Comparison of ENCODE assay signal across 8 cellular contexts in genomic region chr2:182784777-182785176, GRCh38.
DNase-seq lines count a peak whose midpoint lies in the region; ATAC-seq, FAIRE-seq and TF ChIP-seq lines count a peak whose summit lies in the region.

No MANE protein-coding gene starts in this region.

- TF ChIP-seq CTCF in GM12878 (IDR thresholded peaks at IDR 0.05 in 2 of 3, conservative IDR thresholded peaks at IDR 0.05 in 1 of 3; ENCODE audit: control insufficient read depth in 2 of 3, extremely low read depth in 1 of 3, insufficient read depth in 1 of 3, low read depth in 3 of 3, low read length in 3 of 3), result peak; percentile 15 to 39 (median 28); a peak in 3 of 6 replicates

- SMC1A ChIA-PET in GM12878 (lab: Charles Lee; ENCODE audit: uncharacterized antibody, unreplicated experiment), result interaction anchor here (0.7 to 1.5 kb wide), 4 partner anchors 11 to 242 kb away, joined by 3 to 7 read pairs (median 4); no protein-coding TSS in a partner anchor

- H3K27me3 ChIP-seq in GM12878 (replicated peaks in 1 of 2; ENCODE audit: control insufficient read depth in 2 of 2, insufficient read depth in 2 of 2, low read length in 1 of 2), result no peaks in the 10 kb centered on the region

- no peak overlapping the region for H3K4me3 ChIP-seq in GM12878

- no peaks in the 10 kb centered on the region for H3K79me2 ChIP-seq in GM12878 (ENCODE audit: control insufficient read depth, insufficient read depth, low read length)

- CTCF ChIA-PET in GM12878 (lab: Yijun Ruan, JAX), result interaction anchor here (1.4 to 1.6 kb wide), 2 partner anchors 17 to 195 kb away, joined by 5 to 17 read pairs; no protein-coding TSS in a partner anchor

- 100% methylated on average over 1 of the region's 1 CpG for WGBS in GM12878 (ENCODE audit: insufficient coverage, insufficient replicate concordance, low lambda C conversion rate, missing lambda C conversion rate)

- TF ChIP-seq POLR2A in GM12878 (IDR thresholded peaks at IDR 0.05; ENCODE audit: low read depth, low read length), result no peak

- no peaks in the 10 kb centered on the region for H3K9me3 ChIP-seq in GM12878 (replicated peaks; ENCODE audit: control insufficient read depth, insufficient read depth, low read length)

- intact Hi-C loops in GM12878 (cut with micrococcal nuclease; ENCODE audit: unreplicated experiment), result loop anchor here (1.0 kb wide), 1 partner anchor 196 kb away; no protein-coding TSS in a partner anchor

- no peak overlapping the region for H3K27ac ChIP-seq in GM12878 (ENCODE audit: control insufficient read depth, insufficient read depth)

- TF ChIP-seq EP300 in GM12878 (IDR thresholded peaks at IDR 0.05; ENCODE audit: borderline replicate concordance in 1 of 2, control insufficient read depth in 1 of 2, low read depth in 2 of 2, low read length in 2 of 2), result no peak

- RAD21 ChIA-PET in GM12878 (lab: Charles Lee; ENCODE audit: unreplicated experiment), result interaction anchor here (1.5 to 2.2 kb wide), 2 partner anchors 10 to 195 kb away, joined by 4 to 13 read pairs; no protein-coding TSS in a partner anchor

- ATAC-seq in GM12878, result peak; percentile 45
- no peak for ATAC-seq in HG02588 (IDR thresholded peaks at IDR 0.05; ENCODE audit: unreplicated experiment)

- no peak overlapping the region for H2AFZ ChIP-seq in GM12878 (ENCODE audit: control insufficient read depth, low read depth, low read length)

- BruUV-seq in GM12878 (replicated peaks; lab: Mats Ljungman, UMichigan), result no TSS peak

- no peak for FAIRE-seq in GM12878 (lab: Jason Lieb, UNC)

- no peaks in the 10 kb centered on the region for H4K20me1 ChIP-seq in GM12878 (ENCODE audit: control insufficient read depth, insufficient read depth)

- in situ Hi-C loops in GM12878 (cut with MboI), result no loop called here

- H3K4me2 ChIP-seq in GM12878 (ENCODE audit: control insufficient read depth, insufficient read depth), result no peak overlapping the region

- H3K9ac ChIP-seq in GM12878 (ENCODE audit: control insufficient read depth, insufficient read depth, low read length), result no peak overlapping the region

- POLR2A ChIA-PET in GM12878 (lab: Charles Lee), result interaction anchor here (0.6 kb wide), 1 partner anchor 11 kb away, joined by 3 read pairs; no protein-coding TSS in a partner anchor

- peak; percentile 59 for TF ChIP-seq RAD21 in GM12878 (IDR thresholded peaks at IDR 0.05; ENCODE audit: insufficient read depth, low read depth, low read length)

- H3K36me3 ChIP-seq in GM12878 (ENCODE audit: control insufficient read depth in 2 of 2, insufficient read depth in 2 of 2, low read length in 1 of 2), result no peaks in the 10 kb centered on the region

- DNase-seq in NCI-H1436 (lab: John Stamatoyannopoulos, UW) (peak; percentile 20), NCI-H1436 treated with DMSO at 0.1 percent for 48 hours (lab: John Stamatoyannopoulos, UW) (no peak), M059J (ENCODE audit: low read depth) (peak; percentile 43), GM12878 (ENCODE audit: low read depth, low spot score) (no peak), medulla oblongata (ENCODE audit: extremely low spot score) (peak; percentile 40), NOMO-1 treated with DMSO at 0.1 percent for 48 hours (lab: John Stamatoyannopoulos, UW; ENCODE audit: unreplicated experiment) (no peak)
- DNase-seq in activated naive CD4-positive, alpha-beta T cell (lab: John Stamatoyannopoulos, UW), result no peak

- H3K4me1 ChIP-seq in GM12878 (ENCODE audit: control insufficient read depth, insufficient read depth, low read length), result no peaks in the 10 kb centered on the region

TF ChIP-seq in GM12878, 131 proteins besides CTCF, POLR2A, EP300 and RAD21:
- TF ChIP-seq HCFC1 (IDR thresholded peaks at IDR 0.05; ENCODE audit: low read length) (no peak), TCF12 (IDR thresholded peaks at IDR 0.05; ENCODE audit: low read depth, low read length) (no peak), TCF7 (IDR thresholded peaks at IDR 0.05; ENCODE audit: borderline replicate concordance) (no peak), ZBTB11 (CRISPR knock-in tag; IDR thresholded peaks at IDR 0.05) (no peak), USF1 (IDR thresholded peaks at IDR 0.05; ENCODE audit: borderline replicate concordance, extremely low read length, insufficient read depth, low read depth, low read length) (no peak), SMC3 (IDR thresholded peaks at IDR 0.05; ENCODE audit: borderline replicate concordance, low read length) (peak; percentile 12; the same call in 1 of the 2 replicates), TBL1XR1 (IDR thresholded peaks at IDR 0.05; ENCODE audit: low read depth, low read length) (no peak)

Comparison
In these comparisons a context has a peak if more than half of its experiments do, and no peak if none do; other contexts are left out.
1. DNase-seq: peak in NCI-H1436 (single experiment), M059J (single experiment) and medulla oblongata (single experiment); none in NCI-H1436 treated with DMSO at 0.1 percent for 48 hours (single experiment), GM12878 (single experiment), NOMO-1 treated with DMSO at 0.1 percent for 48 hours (single experiment) and activated naive CD4-positive, alpha-beta T cell (0 of 4).